In genomic region chr20:56736285-56736857, GRCh38 we compare ENCODE assay signal across 24 cellular contexts.
"Had no signal": no experiment of that assay in that cellular context is flagged by ENCODE, and none has a peak within 500 bp of the region (broad histone marks: within the 10 kb centered on the region; RNA-seq: fewer than 3 reads in every experiment).

No MANE protein-coding gene starts in this region.

- H3K4me1 ChIP-seq: breast epithelium, tibial artery had no signal

- H3K4me3 ChIP-seq: breast epithelium, dorsolateral prefrontal cortex, esophagus muscularis mucosa, hepatocyte, tibial artery had no signal

- H3K27ac ChIP-seq: breast epithelium, dorsolateral prefrontal cortex, esophagus muscularis mucosa, hepatocyte, tibial artery had no signal

- H3K9me3 Mint-ChIP-seq: activated B cell treated with CpG ODN at 0.5 μM for 24 hours; activated naive CD8-positive, alpha-beta T cell treated with anti-CD3 and anti-CD28 coated beads, Interleukin-2, amount 10 ng/mL, durations not matched to agents 7 days and 5 days; activated T-cell treated with anti-CD3 and anti-CD28 coated beads, Interleukin-2, amount 50 U/mL, for 4 hours; central memory CD8-positive, alpha-beta T cell; effector memory CD8-positive, alpha-beta T cell; nephron; stimulated activated effector memory CD8-positive, alpha-beta T cell treated with anti-CD3 and anti-CD28 coated beads, Interleukin-12 subunit alpha, Interleukin-12 subunit beta, amount 100 ng/mL, for 72 hours; stimulated activated naive CD8-positive, alpha-beta T cell treated with anti-CD3 and anti-CD28 coated beads, Interleukin-15, amount 100 ng/mL, for 72 hours had no signal

- DNase-seq: activated B cell treated with CpG ODN at 0.5 μM for 24 hours; activated CD4-positive, alpha-beta T cell treated with anti-CD3 and anti-CD28 coated beads for 4 hours; activated CD4-positive, alpha-beta T cell treated with anti-CD3 and anti-CD28 coated beads, Interleukin-2, amount 50 U/mL, for 48 hours; activated CD8-positive, alpha-beta memory T cell treated with anti-CD3 and anti-CD28 coated beads, Interleukin-2, amount 50 U/mL, for 48 hours; activated naive CD4-positive, alpha-beta T cell treated with Interleukin-2 at 50 U/mL for 16 hours; activated naive CD8-positive, alpha-beta T cell treated with anti-CD3 and anti-CD28 coated beads, Interleukin-2, amount 10 ng/mL, durations not matched to agents 7 days and 5 days; activated T-cell treated with anti-CD3 and anti-CD28 coated beads, Interleukin-2, amount 50 U/mL, for 4 hours; amniotic stem cell; dorsolateral prefrontal cortex; effector memory CD8-positive, alpha-beta T cell; glutamatergic neuron; left cardiac atrium; nucleus accumbens; small intestine; stimulated activated CD4-positive, alpha-beta T cell treated with anti-CD3 and anti-CD28 coated beads, Interleukin-2, amount 100 ng/mL, for 24 hours; stimulated activated naive CD8-positive, alpha-beta T cell treated with anti-CD3 and anti-CD28 coated beads, Interleukin-15, amount 100 ng/mL, for 72 hours; T-helper 9 cell; tibial artery had no signal

- H3K27ac Mint-ChIP-seq: activated B cell treated with CpG ODN at 0.5 μM for 24 hours; activated naive CD8-positive, alpha-beta T cell treated with anti-CD3 and anti-CD28 coated beads, Interleukin-2, amount 10 ng/mL, durations not matched to agents 7 days and 5 days; effector memory CD8-positive, alpha-beta T cell; nephron; stimulated activated effector memory CD8-positive, alpha-beta T cell treated with anti-CD3 and anti-CD28 coated beads, Interleukin-12 subunit alpha, Interleukin-12 subunit beta, amount 100 ng/mL, for 72 hours; stimulated activated naive CD8-positive, alpha-beta T cell treated with anti-CD3 and anti-CD28 coated beads, Interleukin-15, amount 100 ng/mL, for 72 hours had no signal

- H3K36me3 ChIP-seq: breast epithelium, esophagus muscularis mucosa, tibial artery had no signal

- H3K36me3 Mint-ChIP-seq: activated naive CD8-positive, alpha-beta T cell treated with anti-CD3 and anti-CD28 coated beads, Interleukin-2, amount 10 ng/mL, durations not matched to agents 7 days and 5 days; stimulated activated effector memory CD8-positive, alpha-beta T cell treated with anti-CD3 and anti-CD28 coated beads, Interleukin-12 subunit alpha, Interleukin-12 subunit beta, amount 100 ng/mL, for 72 hours had no signal

- H3K4me1 Mint-ChIP-seq: activated B cell treated with CpG ODN at 0.5 μM for 24 hours; activated naive CD8-positive, alpha-beta T cell treated with anti-CD3 and anti-CD28 coated beads, Interleukin-2, amount 10 ng/mL, durations not matched to agents 7 days and 5 days; central memory CD8-positive, alpha-beta T cell; nephron; stimulated activated effector memory CD8-positive, alpha-beta T cell treated with anti-CD3 and anti-CD28 coated beads, Interleukin-12 subunit alpha, Interleukin-12 subunit beta, amount 100 ng/mL, for 72 hours had no signal

- H3K4me3 Mint-ChIP-seq: activated B cell treated with CpG ODN at 0.5 μM for 24 hours; activated naive CD8-positive, alpha-beta T cell treated with anti-CD3 and anti-CD28 coated beads, Interleukin-2, amount 10 ng/mL, durations not matched to agents 7 days and 5 days; activated T-cell treated with anti-CD3 and anti-CD28 coated beads, Interleukin-2, amount 50 U/mL, for 4 hours; central memory CD8-positive, alpha-beta T cell; effector memory CD8-positive, alpha-beta T cell; nephron; stimulated activated effector memory CD8-positive, alpha-beta T cell treated with anti-CD3 and anti-CD28 coated beads, Interleukin-12 subunit alpha, Interleukin-12 subunit beta, amount 100 ng/mL, for 72 hours; stimulated activated naive CD8-positive, alpha-beta T cell treated with anti-CD3 and anti-CD28 coated beads, Interleukin-15, amount 100 ng/mL, for 72 hours had no signal

- H3K27me3 ChIP-seq: breast epithelium had no signal

- H3K9me3 ChIP-seq: breast epithelium, tibial artery had no signal
